ENCODE assay signal across 9 cellular contexts in genomic region chr13:61414686-61415664, GRCh38. TPM values are rescaled to one million over a fixed set of nuclear protein-coding genes. Genes with fewer than 3 reads are reported as not detected.
A peak's percentile ranks its signal among the peaks of the same experiment; 100 is the strongest.
DNase-seq lines count a peak whose midpoint lies in the region; ATAC-seq, FAIRE-seq and TF ChIP-seq lines count a peak whose summit lies in the region.
"Had no signal": no experiment of that assay in that cellular context is flagged by ENCODE, and none has a peak within 500 bp of the region (broad histone marks: within the 10 kb centered on the region; RNA-seq: fewer than 3 reads in every experiment).

No MANE protein-coding gene starts in this region.

- H3K9ac ChIP-seq in kidney (ENCODE audit: low read length in 2 of 2) (peak overlapping the region in 1 of 2 donors; percentile 12), subcutaneous abdominal adipose tissue (ENCODE audit: low read length in 5 of 5) (no peak overlapping the region)
- H3K9ac ChIP-seq: BLaER1 treated with 17β-estradiol and CSF1 and Interleukin-3, amounts not matched to agents 10 nM and 100 nM had no signal

- peak overlapping the region; percentile 55 for H3K4me3 Mint-ChIP-seq in MCF 10A (ENCODE audit: unreplicated experiment)
- no peak overlapping the region for H3K4me3 Mint-ChIP-seq in activated T-cell treated with anti-CD3 and anti-CD28 coated beads, Interleukin-2, amount 50 U/mL, for 4 hours

- TF ChIP-seq CTCF in A673 (conservative IDR thresholded peaks at IDR 0.05; ENCODE audit: low read depth, low read length) (no peak), MCF 10A (IDR thresholded peaks at IDR 0.05; ENCODE audit: unreplicated experiment) (no peak), kidney (IDR thresholded peaks at IDR 0.05; ENCODE audit: borderline replicate concordance, extremely low read depth, insufficient read depth) (no peak)

- H3K9me3 Mint-ChIP-seq in MCF 10A (ENCODE audit: unreplicated experiment): no peaks in the 10 kb centered on the region
- peaks cover 4% of the 10 kb centered on the region for H3K9me3 Mint-ChIP-seq in activated T-cell treated with anti-CD3 and anti-CD28 coated beads, Interleukin-2, amount 50 U/mL, for 4 hours

- CTCF ChIA-PET in A673 (lab: Charles Lee): interaction anchor here (0.7 to 1.6 kb wide), 3 partner anchors 47 to 539 kb away, joined by 3 to 7 read pairs (median 4); no protein-coding TSS in a partner anchor
- CTCF ChIA-PET in MCF 10A (lab: Yijun Ruan, JAX): interaction anchor here (0.6 to 0.9 kb wide), 2 partner anchors 760 to 966 kb away, joined by 3 read pairs; no protein-coding TSS in a partner anchor

- H3K27ac Mint-ChIP-seq in MCF 10A (ENCODE audit: low read depth, unreplicated experiment): no peak overlapping the region

- peaks cover 43% of the 10 kb centered on the region for H3K27me3 Mint-ChIP-seq in MCF 10A (ENCODE audit: insufficient read depth, unreplicated experiment)
- H3K27me3 Mint-ChIP-seq in activated T-cell treated with anti-CD3 and anti-CD28 coated beads, Interleukin-2, amount 50 U/mL, for 4 hours (ENCODE audit: low read depth): peaks cover 30% of the 10 kb centered on the region

- no peaks in the 10 kb centered on the region for H3K36me3 Mint-ChIP-seq in MCF 10A (ENCODE audit: insufficient read depth, unreplicated experiment)
- no peaks in the 10 kb centered on the region for H3K36me3 Mint-ChIP-seq in activated T-cell treated with anti-CD3 and anti-CD28 coated beads, Interleukin-2, amount 50 U/mL, for 4 hours (ENCODE audit: insufficient read depth)

- POLR2A ChIA-PET in A673 (lab: Charles Lee; ENCODE audit: low non-redundant PET) (no interaction called here), MCF 10A (lab: Yijun Ruan, JAX) (no interaction called here)

- no peaks in the 10 kb centered on the region for H3K27me3 ChIP-seq in A673 (replicated peaks; ENCODE audit: insufficient read depth, low read depth, low read length, poor library complexity)
- peaks cover 15 to 32% (median 23%) of the 10 kb centered on the region in 5 donors for H3K27me3 ChIP-seq in subcutaneous abdominal adipose tissue (ENCODE audit: control insufficient read depth in 5 of 5, insufficient read depth in 4 of 5, low read length in 5 of 5)
- H3K27me3 ChIP-seq: BLaER1 treated with 17β-estradiol and CSF1 and Interleukin-3, amounts not matched to agents 10 nM and 100 nM had no signal

- intact Hi-C loops in A673 (cut with micrococcal nuclease; ENCODE audit: unreplicated experiment) (loop anchor here (5.0 to 10.0 kb wide), 6 partner anchors 128 to 940 kb away; no protein-coding TSS in a partner anchor), MCF 10A (cut with micrococcal nuclease) (loop anchor here (10.0 kb wide), 1 partner anchor 970 kb away; no protein-coding TSS in a partner anchor), kidney (cut with DNase I) (no loop called here)

- H3K36me3 ChIP-seq in A673 (ENCODE audit: insufficient read depth, low read length, poor library complexity, severe bottlenecking) (no peaks in the 10 kb centered on the region), kidney (ENCODE audit: control insufficient read depth in 1 of 2, insufficient read depth in 2 of 2, low read length in 2 of 2) (no peaks in the 10 kb centered on the region), subcutaneous abdominal adipose tissue (ENCODE audit: control insufficient read depth in 5 of 5, insufficient read depth in 5 of 5, low read length in 5 of 5) (no peaks in the 10 kb centered on the region)
- H3K36me3 ChIP-seq: BLaER1 treated with 17β-estradiol and CSF1 and Interleukin-3, amounts not matched to agents 10 nM and 100 nM had no signal

- DNase-seq in A673 (ENCODE audit: low spot score) (peak; percentile 80), NCI-H2081 treated with DMSO at 0.1 percent for 48 hours (lab: John Stamatoyannopoulos, UW) (peak; percentile 19), MCF 10A (ENCODE audit: unreplicated experiment) (peak; percentile 71), kidney (peak; percentile 79), RPMI8226 (no peak), activated T-cell treated with anti-CD3 and anti-CD28 coated beads for 4 hours (no peak)
- DNase-seq in activated T-cell treated with anti-CD3 and anti-CD28 coated beads, Interleukin-2, amount 50 U/mL, for 4 hours: no peak

- no peak overlapping the region for H3K27ac ChIP-seq in A673 (ENCODE audit: low read depth, low read length, poor library complexity, severe bottlenecking)
- H3K27ac ChIP-seq in kidney (ENCODE audit: low read depth in 2 of 2, low read length in 2 of 2): no peak overlapping the region
- H3K27ac ChIP-seq in subcutaneous abdominal adipose tissue (ENCODE audit: low read depth, low read length): no peak overlapping the region
- H3K27ac ChIP-seq: BLaER1 treated with 17β-estradiol and CSF1 and Interleukin-3, amounts not matched to agents 10 nM and 100 nM had no signal

- peaks cover 13% of the 10 kb centered on the region for H3K4me1 ChIP-seq in A673 (ENCODE audit: insufficient read depth, low read length, poor library complexity, severe bottlenecking)
- H3K4me1 ChIP-seq in kidney (ENCODE audit: control insufficient read depth in 1 of 2, insufficient read depth in 1 of 2, low read depth in 1 of 2, low read length in 2 of 2): peaks cover 0 to 3% of the 10 kb centered on the region in 2 donors
- H3K4me1 ChIP-seq in subcutaneous abdominal adipose tissue (ENCODE audit: control insufficient read depth in 5 of 5, insufficient read depth in 5 of 5, low read length in 5 of 5): peaks cover 0 to 19% (median 17%) of the 10 kb centered on the region in 5 donors
- H3K4me1 ChIP-seq: BLaER1 treated with 17β-estradiol and CSF1 and Interleukin-3, amounts not matched to agents 10 nM and 100 nM had no signal

- peaks cover 9% of the 10 kb centered on the region for H3K4me1 Mint-ChIP-seq in MCF 10A (ENCODE audit: insufficient read depth, unreplicated experiment)
- no peaks in the 10 kb centered on the region for H3K4me1 Mint-ChIP-seq in activated T-cell treated with anti-CD3 and anti-CD28 coated beads, Interleukin-2, amount 50 U/mL, for 4 hours (ENCODE audit: low read depth)

- no peak for ATAC-seq in activated T-cell treated with anti-CD3 and anti-CD28 coated beads, Interleukin-2, amount 50 U/mL, for 4 hours

- FAIRE-seq in kidney (lab: Jason Lieb, UNC): no peak

- no peaks in the 10 kb centered on the region for H3K9me3 ChIP-seq in A673 (ENCODE audit: low read depth, low read length, poor library complexity, severe bottlenecking)
- no peaks in the 10 kb centered on the region for H3K9me3 ChIP-seq in kidney (ENCODE audit: control insufficient read depth in 1 of 2, low read length in 2 of 2)
- H3K9me3 ChIP-seq in subcutaneous abdominal adipose tissue (ENCODE audit: control insufficient read depth in 5 of 5, low read length in 5 of 5): no peaks in the 10 kb centered on the region

- BruUV-seq in A673 (replicated peaks; lab: Mats Ljungman, UMichigan) (no TSS peak), MCF 10A (replicated peaks; lab: Mats Ljungman, UMichigan) (no TSS peak)

- H3K4me3 ChIP-seq in A673 (ENCODE audit: low read depth, low read length, poor library complexity, severe bottlenecking) (peak overlapping the region; percentile 48), kidney (ENCODE audit: low read length in 2 of 2) (peak overlapping the region; percentile 60 to 62), subcutaneous abdominal adipose tissue (ENCODE audit: low read depth in 1 of 5, low read length in 5 of 5) (peak overlapping the region in 3 of 5 donors; percentile 18 to 36 (median 18))
- H3K4me3 ChIP-seq: BLaER1 treated with 17β-estradiol and CSF1 and Interleukin-3, amounts not matched to agents 10 nM and 100 nM had no signal

RNA-seq across cellular contexts. Expression of gene PCDH20, which starts 0.7 kb away (rescaled TPM):
- total RNA-seq in A673 (2021) (1.9 and 2.1 TPM in 2 replicates), MCF 10A (2022) (not detected in 2 replicates), kidney (3.0 TPM)
- 0.45 TPM for polyA plus RNA-seq in kidney (ENCODE audit: insufficient read depth, low read depth, low replicate concordance)
- total RNA-seq in activated T-cell treated with anti-CD3 and anti-CD28 coated beads, Interleukin-2, amount 50 U/mL, for 4 hours: not detected

Comparison
In these comparisons a context has a peak if more than half of its experiments do, and no peak if none do; other contexts are left out.
1. DNase-seq: peak in A673 (single experiment), NCI-H2081 treated with DMSO at 0.1 percent for 48 hours (single experiment), MCF 10A (single experiment) and kidney (single experiment); none in RPMI8226 (single experiment), activated T-cell treated with anti-CD3 and anti-CD28 coated beads for 4 hours (single experiment) and activated T-cell treated with anti-CD3 and anti-CD28 coated beads, Interleukin-2, amount 50 U/mL, for 4 hours (single experiment).
2. Peak in every context shown above with its lines, with median percentiles within 50 percentile points of each other: H3K4me3 ChIP-seq.